1 cellular context compared by ENCODE assay signal in the genomic region with DNA sequence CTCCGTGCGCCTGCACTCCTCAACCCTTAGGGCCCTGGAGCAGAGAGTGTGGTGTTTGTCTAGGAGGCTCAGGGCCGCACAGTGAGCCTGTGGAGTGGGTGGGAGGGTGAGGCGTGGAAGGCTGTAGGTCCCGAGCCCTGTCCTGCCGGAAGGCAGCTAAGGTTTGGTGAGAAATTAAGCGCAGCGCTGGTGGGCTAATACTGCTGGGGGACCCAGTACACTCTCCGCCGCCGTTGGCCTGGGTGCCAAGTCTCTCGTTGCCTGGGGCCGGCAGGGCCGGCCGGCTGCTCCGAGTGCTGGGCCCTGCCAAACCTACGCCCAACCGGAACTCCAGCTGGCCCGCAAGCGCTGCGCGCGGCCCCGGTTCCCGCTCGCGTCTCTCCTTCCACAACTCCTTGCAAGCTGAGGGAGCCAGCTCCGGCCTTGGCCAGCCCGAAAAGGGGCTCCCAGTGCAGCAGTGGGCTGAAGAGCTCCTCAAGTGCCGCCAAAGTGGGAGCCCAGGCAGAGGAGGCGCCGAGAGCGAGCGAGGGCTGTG.
TF ChIP-seq lines count a peak whose summit lies in the region.

No MANE protein-coding gene starts in this region.

TF ChIP-seq in GM23338, 12 proteins besides CTCF, POLR2A, EP300 and RAD21 (continued from another document):
- TF ChIP-seq REST (IDR thresholded peaks at IDR 0.05; ENCODE audit: unreplicated experiment): no peak
- no peak for TF ChIP-seq ZNF331 (CRISPR knock-in tag; IDR thresholded peaks at IDR 0.05; ENCODE audit: low read depth)
